1 cellular context compared by ENCODE assay signal in genomic region chr11:75595511-75595910, GRCh38.
TF ChIP-seq lines count a peak whose summit lies in the region.

No MANE protein-coding gene starts in this region.

TF ChIP-seq in GM12878, 131 proteins besides CTCF, POLR2A, EP300 and RAD21 (continued from another document):
- TF ChIP-seq PRDM15 (CRISPR knock-in tag; IDR thresholded peaks at IDR 0.05) (no peak), SREBF1 (IDR thresholded peaks at IDR 0.05; ENCODE audit: low read length) (no peak), DPF2 (IDR thresholded peaks at IDR 0.05) (no peak), POLR2AphosphoS2 (IDR thresholded peaks at IDR 0.05; ENCODE audit: low read depth, low read length) (no peak), PKNOX1 (IDR thresholded peaks at IDR 0.05) (no peak), IKZF1 (conservative IDR thresholded peaks at IDR 0.05) (no peak), CEBPB (IDR thresholded peaks at IDR 0.05; ENCODE audit: borderline replicate concordance in 1 of 2, low read depth in 2 of 2, low read length in 2 of 2) (no peak), HDAC2 (IDR thresholded peaks at IDR 0.05) (no peak)
